19 cellular contexts compared by ENCODE assay signal in the genomic region with DNA sequence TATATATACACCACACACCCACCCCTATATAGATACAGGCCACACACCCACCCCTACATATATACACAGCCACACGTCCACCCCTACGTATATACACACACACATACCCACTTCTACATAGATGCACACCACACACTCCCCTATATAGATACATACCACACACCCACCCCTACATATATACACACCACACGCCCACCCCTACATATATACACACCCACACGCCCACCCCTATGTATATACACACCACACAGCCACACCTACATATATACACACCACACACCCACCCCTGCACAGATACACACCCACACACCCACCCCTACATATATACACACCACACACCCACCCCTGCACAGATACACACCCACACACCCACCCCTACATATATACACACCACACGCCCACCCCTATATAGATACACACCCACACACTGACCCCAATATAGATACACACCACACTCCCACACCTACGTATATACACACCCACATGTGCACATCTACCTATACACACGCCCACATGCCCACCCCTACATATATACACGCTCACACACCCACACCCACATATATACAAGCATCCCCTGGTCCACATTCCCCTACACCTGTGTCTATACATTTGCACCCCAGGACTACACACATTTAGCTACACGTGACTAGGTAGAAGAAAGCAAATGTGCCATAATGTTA.
"Had no signal": no experiment of that assay in that cellular context is flagged by ENCODE, and none has a peak within 500 bp of the region (broad histone marks: within the 10 kb centered on the region; RNA-seq: fewer than 3 reads in every experiment).

No MANE protein-coding gene starts in this region.

- H3K36me3 ChIP-seq: esophagus muscularis mucosa, gastroesophageal sphincter, heart left ventricle, left lung, lower lobe of right lung had no signal

- H3K4me3 ChIP-seq: coronary artery, dorsolateral prefrontal cortex, esophagus muscularis mucosa, gastroesophageal sphincter, heart left ventricle, hepatocyte, left lung, lower lobe of right lung, mucosa of descending colon had no signal

- H3K4me1 ChIP-seq: esophagus muscularis mucosa, foreskin keratinocyte, gastroesophageal sphincter, heart left ventricle, left lung, lower lobe of right lung had no signal

- H3K4me3 Mint-ChIP-seq: immature natural killer cell, mesothelial cell of epicardium had no signal

- DNase-seq: dermis blood vessel endothelial cell; dorsolateral prefrontal cortex; effector CD4-positive, alpha-beta T cell; effector memory CD4-positive, alpha-beta T cell; foreskin keratinocyte; heart left ventricle; hypothalamus; immature natural killer cell; left cardiac atrium; left lung; left ventricle myocardium superior; lower lobe of right lung; mesenchymal stem cell; mucosa of descending colon had no signal

- H3K27ac Mint-ChIP-seq: immature natural killer cell, mesothelial cell of epicardium had no signal

- H3K27me3 ChIP-seq: hepatocyte had no signal

- ATAC-seq: foreskin keratinocyte, gastroesophageal sphincter, heart left ventricle, left cardiac atrium, left lung, left ventricle myocardium superior, lower lobe of right lung, mucosa of descending colon had no signal

- H3K4me1 Mint-ChIP-seq: immature natural killer cell, mesothelial cell of epicardium had no signal

- H3K27ac ChIP-seq: coronary artery, dorsolateral prefrontal cortex, esophagus muscularis mucosa, foreskin keratinocyte, gastroesophageal sphincter, heart left ventricle, hepatocyte, left lung, lower lobe of right lung had no signal
